ENCODE assay signal across 10 cellular contexts in the genomic region with DNA sequence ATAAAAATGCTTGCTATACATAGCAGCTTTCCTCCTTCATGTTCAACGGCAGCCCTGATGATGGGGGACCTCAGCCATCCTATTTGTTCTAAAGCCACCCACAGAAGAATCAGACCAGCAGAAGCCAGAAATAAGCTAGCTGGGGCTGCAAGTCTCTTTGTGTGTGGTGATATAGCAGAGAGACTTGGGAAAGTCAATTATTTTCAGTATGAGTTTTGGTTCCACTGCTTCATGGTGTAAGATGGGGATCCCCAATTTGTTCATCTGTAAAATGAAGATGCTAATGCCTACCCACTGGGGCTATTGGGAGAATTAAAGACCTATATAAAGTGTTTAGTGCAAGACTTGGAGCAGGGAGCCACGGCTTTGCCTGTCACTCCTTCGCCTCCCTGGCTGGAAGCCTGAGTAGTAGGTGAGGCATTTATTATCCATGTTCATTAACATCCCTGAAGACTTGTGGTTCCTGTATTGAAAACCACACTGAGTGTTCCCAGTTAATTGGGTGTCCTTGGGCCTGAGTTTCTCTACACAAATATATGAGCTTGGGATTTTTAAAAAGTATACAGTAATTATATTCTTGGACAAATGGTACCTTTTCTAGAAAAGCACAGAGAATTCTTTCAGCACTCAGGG.
DNase-seq lines count a peak whose midpoint lies in the region; ATAC-seq and TF ChIP-seq lines count a peak whose summit lies in the region.
"Had no signal": no experiment of that assay in that cellular context is flagged by ENCODE, and none has a peak within 500 bp of the region (broad histone marks: within the 10 kb centered on the region; RNA-seq: fewer than 3 reads in every experiment).

No MANE protein-coding gene starts in this region.

- no peak for DNase-seq in CD8-positive, alpha-beta memory T cell
- DNase-seq in choroid plexus epithelial cell (ENCODE audit: low read depth) (peak; percentile 15), right atrium auricular region (ENCODE audit: low spot score) (no peak), vagina (ENCODE audit: extremely low spot score in 2 of 2) (no peak)
- no peak for DNase-seq in stimulated activated CD4-positive, alpha-beta T cell treated with anti-CD3 and anti-CD28 coated beads, Interleukin-1b, Interleukin-23, amount 100 ng/mL, for 48 hours
- no peak for DNase-seq in stimulated activated CD4-positive, alpha-beta T cell treated with anti-CD3 and anti-CD28 coated beads, Interleukin-4, amount 100 ng/mL, for 24 hours
- DNase-seq: NCI-H345 had no signal

- CTCF ChIA-PET in CD8-positive, alpha-beta memory T cell (lab: Charles Lee) = no interaction called here

- no peaks in the 10 kb centered on the region for H3K27me3 ChIP-seq in CD8-positive, alpha-beta memory T cell (ENCODE audit: insufficient read depth, low read length, poor library complexity, severe bottlenecking)
- H3K27me3 ChIP-seq in right atrium auricular region (no peaks in the 10 kb centered on the region), vagina (no peaks in the 10 kb centered on the region)

- H3K4me3 ChIP-seq in CD8-positive, alpha-beta memory T cell (ENCODE audit: low read length) = no peak overlapping the region
- H3K4me3 ChIP-seq in choroid plexus epithelial cell (ENCODE audit: low read depth, low read length) = no peak overlapping the region
- no peak overlapping the region for H3K4me3 ChIP-seq in right atrium auricular region
- no peak overlapping the region for H3K4me3 ChIP-seq in vagina

- H3K27ac ChIP-seq in CD8-positive, alpha-beta memory T cell (ENCODE audit: low read depth, low read length) = no peak overlapping the region
- H3K27ac ChIP-seq in right atrium auricular region (no peak overlapping the region), vagina (no peak overlapping the region)

- H3K9me3 Mint-ChIP-seq in CD8-positive, alpha-beta memory T cell = peaks cover 0 to 7% (median 5%) of the 10 kb centered on the region in 5 donors

- peaks cover 2 to 22% (median 5%) of the 10 kb centered on the region in 3 donors for H3K36me3 Mint-ChIP-seq in CD8-positive, alpha-beta memory T cell

- no peaks in the 10 kb centered on the region for H3K36me3 ChIP-seq in CD8-positive, alpha-beta memory T cell (ENCODE audit: insufficient read depth, low read length)
- no peaks in the 10 kb centered on the region for H3K36me3 ChIP-seq in right atrium auricular region
- no peaks in the 10 kb centered on the region for H3K36me3 ChIP-seq in vagina

- no peaks in the 10 kb centered on the region for H3K9me3 ChIP-seq in CD8-positive, alpha-beta memory T cell (ENCODE audit: low read length)
- H3K9me3 ChIP-seq in right atrium auricular region (no peaks in the 10 kb centered on the region), vagina (no peaks in the 10 kb centered on the region)

- TF ChIP-seq CTCF in choroid plexus epithelial cell (conservative IDR thresholded peaks at IDR 0.05; ENCODE audit: low read depth, low read length) (no peak), right atrium auricular region (IDR thresholded peaks at IDR 0.05) (no peak), vagina (IDR thresholded peaks at IDR 0.05) (no peak)

- H3K4me1 ChIP-seq in CD8-positive, alpha-beta memory T cell (ENCODE audit: insufficient read depth, low read length) = no peaks in the 10 kb centered on the region
- H3K4me1 ChIP-seq in right atrium auricular region (no peaks in the 10 kb centered on the region), vagina (no peaks in the 10 kb centered on the region)

- peak overlapping the region in 5 of 8 donors; percentile 17 to 89 (median 73) for H3K27ac Mint-ChIP-seq in CD8-positive, alpha-beta memory T cell

- H3K27me3 Mint-ChIP-seq in CD8-positive, alpha-beta memory T cell = no peaks in the 10 kb centered on the region
- H3K27me3 Mint-ChIP-seq: naive thymus-derived CD8-positive, alpha-beta T cell had no signal

- H3K4me3 Mint-ChIP-seq in CD8-positive, alpha-beta memory T cell = peak overlapping the region in 1 of 7 donors; percentile 71
- H3K4me3 Mint-ChIP-seq: naive thymus-derived CD8-positive, alpha-beta T cell had no signal

- POLR2A ChIA-PET in CD8-positive, alpha-beta memory T cell (lab: Charles Lee) = no interaction called here

- ATAC-seq in GM19324 (IDR thresholded peaks at IDR 0.05; ENCODE audit: low FRiP score, unreplicated experiment) = peak; percentile 14
- ATAC-seq in HG03439 (IDR thresholded peaks at IDR 0.05; ENCODE audit: unreplicated experiment) = peak; percentile 43

- H3K4me1 Mint-ChIP-seq in CD8-positive, alpha-beta memory T cell = peaks cover 18 to 28% (median 27%) of the 10 kb centered on the region in 3 donors

- intact Hi-C loops in vagina (cut with DNase I) = no loop called here

- no peak for TF ChIP-seq POLR2A in vagina (IDR thresholded peaks at IDR 0.05)
